11 cellular contexts compared by ENCODE assay signal in genomic region chr2:222582931-222583330, GRCh38.
DNase-seq lines count a peak whose midpoint lies in the region; ATAC-seq and TF ChIP-seq lines count a peak whose summit lies in the region.
"Had no signal": no experiment of that assay in that cellular context is flagged by ENCODE, and none has a peak within 500 bp of the region (broad histone marks: within the 10 kb centered on the region; RNA-seq: fewer than 3 reads in every experiment).

No MANE protein-coding gene starts in this region.

- no peak overlapping the region for H3K27ac Mint-ChIP-seq in activated naive CD8-positive, alpha-beta T cell treated with anti-CD3 and anti-CD28 coated beads for 36 hours
- H3K27ac Mint-ChIP-seq: activated CD8-positive, alpha-beta memory T cell treated with anti-CD3 and anti-CD28 coated beads, Interleukin-2, amount 10 ng/mL, durations not matched to agents 7 days and 5 days had no signal

- H3K4me1 ChIP-seq in DND-41 (ENCODE audit: insufficient read depth, low read length) (no peaks in the 10 kb centered on the region), right cardiac atrium (ENCODE audit: control insufficient read depth, insufficient read depth, low read length) (no peaks in the 10 kb centered on the region)

- no peak overlapping the region for H3K27ac ChIP-seq in DND-41 (ENCODE audit: low read length)
- no peak overlapping the region for H3K27ac ChIP-seq in right cardiac atrium (ENCODE audit: low read length)

- TF ChIP-seq CTCF in DND-41 (IDR thresholded peaks at IDR 0.05; ENCODE audit: borderline replicate concordance, extremely low read depth, low read length, poor library complexity, severe bottlenecking): peak; percentile 16

- no peaks in the 10 kb centered on the region for H3K9me3 ChIP-seq in DND-41 (ENCODE audit: insufficient read depth, low read length, severe bottlenecking)
- H3K9me3 ChIP-seq in right cardiac atrium (ENCODE audit: control insufficient read depth, low read length): no peaks in the 10 kb centered on the region

- in situ Hi-C loops in SK-MEL-5 (cut with HindIII; ENCODE audit: low pct_unique_long_range_greater_than_20kb, low sequenced_read_pairs): no loop called here

- no peak overlapping the region for H3K4me2 ChIP-seq in DND-41 (ENCODE audit: insufficient read depth, low read length)

- no peak overlapping the region for H3K4me3 ChIP-seq in DND-41 (ENCODE audit: low read depth in 1 of 2, low read length in 2 of 2)
- H3K4me3 ChIP-seq in right cardiac atrium (ENCODE audit: low read length): no peak overlapping the region

- no peak overlapping the region for H3K9ac ChIP-seq in DND-41 (ENCODE audit: low read depth, low read length)

- H3K27me3 Mint-ChIP-seq in activated naive CD8-positive, alpha-beta T cell treated with anti-CD3 and anti-CD28 coated beads for 36 hours: no peaks in the 10 kb centered on the region
- H3K27me3 Mint-ChIP-seq: activated CD8-positive, alpha-beta memory T cell treated with anti-CD3 and anti-CD28 coated beads, Interleukin-2, amount 10 ng/mL, durations not matched to agents 7 days and 5 days had no signal

- H3K4me1 Mint-ChIP-seq in activated naive CD8-positive, alpha-beta T cell treated with anti-CD3 and anti-CD28 coated beads for 36 hours: peaks cover 15% of the 10 kb centered on the region

- H2AFZ ChIP-seq in DND-41 (ENCODE audit: low read depth, low read length): no peak overlapping the region

- H3K27me3 ChIP-seq in DND-41 (ENCODE audit: insufficient read depth, low read length, poor library complexity): no peaks in the 10 kb centered on the region
- no peaks in the 10 kb centered on the region for H3K27me3 ChIP-seq in right cardiac atrium (ENCODE audit: control insufficient read depth, insufficient read depth)

- ATAC-seq in DND-41 (ENCODE audit: insufficient read depth, low read depth): no peak; the same call in 2 of the 3 replicates
- peak; percentile 32 for ATAC-seq in left lobe of liver
- no peak for ATAC-seq in HG02623 (IDR thresholded peaks at IDR 0.05; ENCODE audit: unreplicated experiment)
- ATAC-seq in HG03135 (IDR thresholded peaks at IDR 0.05; ENCODE audit: unreplicated experiment): no peak
- ATAC-seq in right cardiac atrium: no peak
- ATAC-seq: activated CD8-positive, alpha-beta memory T cell treated with anti-CD3 and anti-CD28 coated beads, Interleukin-2, amount 10 ng/mL, durations not matched to agents 7 days and 5 days had no signal

- peaks cover 41% of the 10 kb centered on the region for H3K36me3 ChIP-seq in DND-41 (ENCODE audit: insufficient read depth, low read length)

- intact Hi-C loops in right cardiac atrium (cut with DNase I): no loop called here

- DNase-seq in DND-41 (no peak), HCEC 1CT (peak; percentile 21), SK-MEL-5 (ENCODE audit: low read depth, low spot score) (peak; percentile 44), left lobe of liver (ENCODE audit: low spot score) (no peak), right cardiac atrium (no peak)
- DNase-seq in activated naive CD8-positive, alpha-beta T cell treated with anti-CD3 and anti-CD28 coated beads for 36 hours: no peak
- DNase-seq: activated CD8-positive, alpha-beta memory T cell treated with anti-CD3 and anti-CD28 coated beads, Interleukin-2, amount 10 ng/mL, durations not matched to agents 7 days and 5 days; anterior cingulate cortex; NCI-H1930 had no signal

- H3K36me3 Mint-ChIP-seq in activated naive CD8-positive, alpha-beta T cell treated with anti-CD3 and anti-CD28 coated beads for 36 hours: peaks cover 48% of the 10 kb centered on the region

- H3K79me2 ChIP-seq in DND-41 (ENCODE audit: insufficient read depth, low read length): peaks cover 4% of the 10 kb centered on the region

- H3K4me3 Mint-ChIP-seq in activated naive CD8-positive, alpha-beta T cell treated with anti-CD3 and anti-CD28 coated beads for 36 hours: no peak overlapping the region
- H3K4me3 Mint-ChIP-seq: activated CD8-positive, alpha-beta memory T cell treated with anti-CD3 and anti-CD28 coated beads, Interleukin-2, amount 10 ng/mL, durations not matched to agents 7 days and 5 days had no signal

- H3K9me3 Mint-ChIP-seq in activated naive CD8-positive, alpha-beta T cell treated with anti-CD3 and anti-CD28 coated beads for 36 hours: peaks cover 7% of the 10 kb centered on the region

- H4K20me1 ChIP-seq in DND-41 (ENCODE audit: insufficient read depth, low read length): peaks cover 3% of the 10 kb centered on the region; the same call in 1 of the 2 replicates

Comparison
In these comparisons a context has a peak if more than half of its experiments do, and no peak if none do; other contexts are left out.
1. DNase-seq: peak in HCEC 1CT (single experiment) and SK-MEL-5 (single experiment); none in DND-41 (single experiment), left lobe of liver (single experiment), activated naive CD8-positive, alpha-beta T cell treated with anti-CD3 and anti-CD28 coated beads for 36 hours (single experiment) and right cardiac atrium (0 of 3).